In the genomic region with DNA sequence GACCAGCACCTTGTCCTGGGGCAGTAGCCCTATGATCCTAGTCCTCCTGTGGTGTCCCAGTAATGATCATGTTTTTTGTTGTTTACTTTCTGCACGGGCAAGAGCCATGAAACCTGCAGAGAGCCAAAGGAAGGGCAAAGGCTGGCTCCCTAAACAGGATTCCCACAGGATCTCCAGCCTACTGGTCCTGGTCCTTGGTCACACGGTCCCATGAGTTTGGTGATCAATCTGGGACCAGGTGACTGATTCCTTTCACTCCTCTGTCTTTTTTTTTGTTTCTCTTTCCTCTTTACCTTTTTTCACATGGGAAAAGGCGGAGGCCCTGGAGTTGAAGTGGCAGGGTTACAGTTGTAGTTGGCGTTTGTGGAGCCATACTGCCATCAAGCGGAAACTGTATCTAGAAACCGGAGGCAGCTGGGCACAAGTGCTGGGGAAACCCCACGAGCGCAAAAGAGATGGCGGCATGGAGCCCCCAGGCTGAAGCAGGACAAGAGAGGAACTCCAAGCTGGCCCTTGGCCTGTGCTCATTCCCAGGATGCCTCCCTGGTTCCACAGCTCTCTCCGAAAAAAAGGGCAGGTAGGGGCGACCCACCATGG, we compare ENCODE assay signal across 8 cellular contexts. TPM values are rescaled to one million over a fixed set of nuclear protein-coding genes. Genes with fewer than 3 reads are reported as not detected.
DNase-seq lines count a peak whose midpoint lies in the region; ATAC-seq and TF ChIP-seq lines count a peak whose summit lies in the region.

No MANE protein-coding gene starts in this region.

- H3K27me3 ChIP-seq in BLaER1 = peaks cover 24% of the 10 kb centered on the region
- no peaks in the 10 kb centered on the region for H3K27me3 ChIP-seq in lower lobe of right lung (ENCODE audit: low read depth)

- peaks cover 39% of the 10 kb centered on the region for H4K20me1 ChIP-seq in BLaER1

- peak; percentile 10 for TF ChIP-seq CTCF in lower lobe of right lung (IDR thresholded peaks at IDR 0.05)

- H3K4me3 ChIP-seq in BLaER1 (peak overlapping the region; percentile 76), lower lobe of right lung (peak overlapping the region; percentile 2)

- H3K9me3 ChIP-seq in BLaER1 (no peaks in the 10 kb centered on the region), lower lobe of right lung (no peaks in the 10 kb centered on the region)

- intact Hi-C loops in lower lobe of right lung (cut with DNase I) = no loop called here

- H3K27ac ChIP-seq in BLaER1 (peak overlapping the region; percentile 95), lower lobe of right lung (no peak overlapping the region)

- ATAC-seq in HG02852 (IDR thresholded peaks at IDR 0.05; ENCODE audit: unreplicated experiment) = peak; percentile 22
- ATAC-seq in lower lobe of right lung = peak in 1 of 2 donors; percentile 49
- no peak for ATAC-seq in HG02610 (IDR thresholded peaks at IDR 0.05; ENCODE audit: unreplicated experiment)

- H3K36me3 ChIP-seq in BLaER1 = peaks cover 11% of the 10 kb centered on the region
- no peaks in the 10 kb centered on the region for H3K36me3 ChIP-seq in lower lobe of right lung

- peak overlapping the region; percentile 90 for H3K4me2 ChIP-seq in BLaER1

- DNase-seq in activated effector memory CD4-positive, alpha-beta T cell treated with anti-CD3 and anti-CD28 coated beads, Interleukin-2, amount 50 U/mL, for 16 hours = peak; percentile 78
- DNase-seq in lower lobe of right lung (no peak), SW480 (ENCODE audit: low spot score) (no peak), NAMALWA (ENCODE audit: low spot score) (no peak), NCI-H1694 treated with DMSO at 0.1 percent for 48 hours (lab: John Stamatoyannopoulos, UW) (no peak)

- H3K9ac ChIP-seq in BLaER1 = peak overlapping the region; percentile 86

- peaks cover 60% of the 10 kb centered on the region for H3K4me1 ChIP-seq in BLaER1
- peaks cover 19% of the 10 kb centered on the region for H3K4me1 ChIP-seq in lower lobe of right lung

RNA-seq across cellular contexts. Expression of a gene that starts 34.6 kb away (rescaled TPM):
- 37.5 TPM for total RNA-seq in lower lobe of right lung
